ENCODE assay signal across 14 cellular contexts in genomic region chr1:91889717-91890459, GRCh38. TPM values are rescaled to one million over a fixed set of nuclear protein-coding genes. Genes with fewer than 3 reads are reported as not detected.
DNase-seq lines count a peak whose midpoint lies in the region; ATAC-seq and TF ChIP-seq lines count a peak whose summit lies in the region.
"Had no signal": no experiment of that assay in that cellular context is flagged by ENCODE, and none has a peak within 500 bp of the region (broad histone marks: within the 10 kb centered on the region; RNA-seq: fewer than 3 reads in every experiment).

No MANE protein-coding gene starts in this region.

- H3K79me2 ChIP-seq in GM23338 (replicated peaks; ENCODE audit: insufficient read depth) (no peaks in the 10 kb centered on the region), PC-9 (ENCODE audit: low read depth) (peaks cover 4% of the 10 kb centered on the region; the same call in 1 of the 2 replicates)

- H3K9me3 Mint-ChIP-seq in GM23338: no peaks in the 10 kb centered on the region
- H3K9me3 Mint-ChIP-seq: stimulated activated memory B cell treated with anti-CD40 and anti-IgM and Interleukin-4, amounts not matched to agents 10 μg/mL and 1 μg/mL and 100 μg/mL, for 72 hours had no signal

- peak overlapping the region; percentile 59 for H2AFZ ChIP-seq in GM23338
- no peak overlapping the region for H2AFZ ChIP-seq in PC-9

- DNase-seq in GM23338 (ENCODE audit: low spot score) (no peak), PC-9 (peak; percentile 19 to 93), prostate gland (ENCODE audit: low spot score) (peak; percentile 46), OCI-M1 (lab: John Stamatoyannopoulos, UW) (no peak), GM10248 (ENCODE audit: extremely low spot score) (no peak), AG20443 (ENCODE audit: low spot score) (no peak)
- DNase-seq: activated CD8-positive, alpha-beta memory T cell treated with anti-CD3 and anti-CD28 coated beads, Interleukin-2, amount 10 ng/mL, durations not matched to agents 7 days and 5 days; DMS79; endodermal cell; NCI-H146; T1000 had no signal

- CTCF ChIA-PET in PC-9 (lab: Charles Lee): interaction anchor here (0.6 kb wide), 1 partner anchor 371 kb away, joined by 6 read pairs; no protein-coding TSS in a partner anchor
- CTCF ChIA-PET in GM10248 (lab: Yijun Ruan, JAX): interaction anchor here (0.9 to 1.2 kb wide), 5 partner anchors 9 to 389 kb away, joined by 3 to 5 read pairs (median 3); partner anchors contain the start of gene CDC7

- no peaks in the 10 kb centered on the region for H3K9me2 ChIP-seq in GM23338 (ENCODE audit: insufficient read depth)
- no peaks in the 10 kb centered on the region for H3K9me2 ChIP-seq in PC-9 (ENCODE audit: insufficient read depth)

- H3K27ac Mint-ChIP-seq in GM23338: no peak overlapping the region; the same call in 1 of the 2 replicates
- H3K27ac Mint-ChIP-seq: activated CD8-positive, alpha-beta memory T cell treated with anti-CD3 and anti-CD28 coated beads, Interleukin-2, amount 10 ng/mL, durations not matched to agents 7 days and 5 days; endodermal cell; stimulated activated memory B cell treated with anti-CD40 and anti-IgM and Interleukin-4, amounts not matched to agents 10 μg/mL and 1 μg/mL and 100 μg/mL, for 72 hours had no signal

- H3K4me3 ChIP-seq in GM23338 (no peak overlapping the region), PC-9 (no peak overlapping the region), esophagus (ENCODE audit: low read depth in 1 of 2, low read length in 2 of 2) (no peak overlapping the region), prostate gland (no peak overlapping the region)

- no peak for TF ChIP-seq POLR2A in prostate gland (IDR thresholded peaks at IDR 0.05)

- intact Hi-C loops in PC-9 (cut with micrococcal nuclease; ENCODE audit: unreplicated experiment) (loop anchor here (1.0 to 10.0 kb wide), 6 partner anchors 27 to 945 kb away; partner anchors contain the start of gene RPL5), prostate gland (cut with DNase I) (loop anchor here (5.0 kb wide), 2 partner anchors 58 to 163 kb away; no protein-coding TSS in a partner anchor)

- H3K9me3 ChIP-seq in PC-9 (ENCODE audit: insufficient read depth, low read depth) (no peaks in the 10 kb centered on the region), esophagus (ENCODE audit: control insufficient read depth in 2 of 2, insufficient read depth in 1 of 2, low read depth in 1 of 2, low read length in 1 of 2) (no peaks in the 10 kb centered on the region), prostate gland (no peaks in the 10 kb centered on the region)

- peaks cover 21% of the 10 kb centered on the region for H3K27me3 Mint-ChIP-seq in GM23338 (ENCODE audit: insufficient read depth, low read depth, poor library complexity)

- H3K27ac ChIP-seq in GM23338 (ENCODE audit: low read depth): no peak overlapping the region
- H3K27ac ChIP-seq in PC-9: peak overlapping the region; percentile 21; the same call in 1 of the 2 replicates
- peak overlapping the region; percentile 6 to 74 for H3K27ac ChIP-seq in esophagus (ENCODE audit: low read depth in 2 of 2, low read length in 1 of 2)
- no peak overlapping the region for H3K27ac ChIP-seq in prostate gland

- no peak for ATAC-seq in GM23338
- ATAC-seq: activated CD8-positive, alpha-beta memory T cell treated with anti-CD3 and anti-CD28 coated beads, Interleukin-2, amount 10 ng/mL, durations not matched to agents 7 days and 5 days; stimulated activated memory B cell treated with anti-CD40 and anti-IgM and Interleukin-4, amounts not matched to agents 10 μg/mL and 1 μg/mL and 100 μg/mL, for 72 hours had no signal

- H3K4me2 ChIP-seq in GM23338: no peak overlapping the region
- peak overlapping the region; percentile 41 for H3K4me2 ChIP-seq in PC-9

- whole genome bisulfite sequencing in esophagus, 2 donors: 58 to 63% methylated on average over 4 to 5 of the region's 5 CpGs
- WGBS in prostate gland: 62% methylated on average over 5 of the region's 5 CpGs

- no peaks in the 10 kb centered on the region; the same call in 2 of the 3 replicates for H3K36me3 Mint-ChIP-seq in GM23338 (ENCODE audit: low read depth)
- H3K36me3 Mint-ChIP-seq: activated CD8-positive, alpha-beta memory T cell treated with anti-CD3 and anti-CD28 coated beads, Interleukin-2, amount 10 ng/mL, durations not matched to agents 7 days and 5 days; stimulated activated memory B cell treated with anti-CD40 and anti-IgM and Interleukin-4, amounts not matched to agents 10 μg/mL and 1 μg/mL and 100 μg/mL, for 72 hours had no signal

- H3K27me3 ChIP-seq in GM23338 (ENCODE audit: insufficient read depth) (peaks cover 26% of the 10 kb centered on the region), PC-9 (ENCODE audit: insufficient read depth, low read depth) (no peaks in the 10 kb centered on the region), esophagus (ENCODE audit: control insufficient read depth in 1 of 2, insufficient read depth in 2 of 2, low read length in 2 of 2) (no peaks in the 10 kb centered on the region), prostate gland (replicated peaks; ENCODE audit: insufficient read depth) (no peaks in the 10 kb centered on the region)

- BruUV-seq in PC-9 (replicated peaks; lab: Mats Ljungman, UMichigan): no TSS peak

- no peaks in the 10 kb centered on the region for H3F3A ChIP-seq in GM23338 (replicated peaks; ENCODE audit: low read depth)
- peaks cover 32% of the 10 kb centered on the region for H3F3A ChIP-seq in PC-9 (ENCODE audit: insufficient read depth, low read depth)

- H3K36me3 ChIP-seq in GM23338 (ENCODE audit: insufficient read depth) (no peaks in the 10 kb centered on the region), PC-9 (ENCODE audit: low read depth) (no peaks in the 10 kb centered on the region), esophagus (ENCODE audit: control insufficient read depth in 2 of 2, insufficient read depth in 2 of 2, low read length in 1 of 2) (no peaks in the 10 kb centered on the region), prostate gland (no peaks in the 10 kb centered on the region)

- H3K4me1 Mint-ChIP-seq in GM23338: peaks cover 17% of the 10 kb centered on the region

- H3K4me1 ChIP-seq in GM23338 (ENCODE audit: insufficient read depth) (no peaks in the 10 kb centered on the region), PC-9 (replicated peaks; ENCODE audit: insufficient read depth) (peaks cover 34% of the 10 kb centered on the region), esophagus (ENCODE audit: control insufficient read depth in 2 of 2, insufficient read depth in 2 of 2, low read length in 1 of 2) (peaks cover 0 to 3% of the 10 kb centered on the region in 2 donors), prostate gland (replicated peaks) (no peaks in the 10 kb centered on the region)

- H3K4me3 Mint-ChIP-seq in GM23338: no peak overlapping the region
- H3K4me3 Mint-ChIP-seq: activated CD8-positive, alpha-beta memory T cell treated with anti-CD3 and anti-CD28 coated beads, Interleukin-2, amount 10 ng/mL, durations not matched to agents 7 days and 5 days; endodermal cell; stimulated activated memory B cell treated with anti-CD40 and anti-IgM and Interleukin-4, amounts not matched to agents 10 μg/mL and 1 μg/mL and 100 μg/mL, for 72 hours had no signal

- POLR2A ChIA-PET in PC-9 (lab: Charles Lee; ENCODE audit: unreplicated experiment) (interaction anchor here (0.6 kb wide), 1 partner anchor 86 kb away, joined by 9 read pairs; no protein-coding TSS in a partner anchor), GM10248 (lab: Yijun Ruan, JAX) (no interaction called here)

- TF ChIP-seq CTCF in GM23338 (conservative IDR thresholded peaks at IDR 0.05; ENCODE audit: low read depth in 2 of 2) (no peak), PC-9 (conservative IDR thresholded peaks at IDR 0.05) (peak; percentile 32; the same call in 1 of the 2 replicates), prostate gland (IDR thresholded peaks at IDR 0.05) (peak in 1 of 4 experiments; percentile 14), GM10248 (IDR thresholded peaks at IDR 0.05; ENCODE audit: control extremely low read depth, extremely low read depth, low read depth, missing control alignments) (no peak)

- H4K20me1 ChIP-seq in GM23338 (replicated peaks; ENCODE audit: insufficient read depth) (no peaks in the 10 kb centered on the region), PC-9 (ENCODE audit: insufficient read depth) (no peaks in the 10 kb centered on the region)

TF ChIP-seq in GM23338, 12 proteins besides CTCF, POLR2A, EP300 and RAD21 (continues in another document):
- TF ChIP-seq JUNB (IDR thresholded peaks at IDR 0.05; ENCODE audit: unreplicated experiment) (no peak), ZNF331 (CRISPR knock-in tag; IDR thresholded peaks at IDR 0.05; ENCODE audit: low read depth) (no peak), REST (IDR thresholded peaks at IDR 0.05; ENCODE audit: unreplicated experiment) (no peak)

RNA-seq across cellular contexts. Expression of gene TGFBR3, which starts 3.9 kb away (rescaled TPM):
- 2.1 and 2.9 TPM in 2 replicates for total RNA-seq in GM23338 (2014; rRNA removed; shearing (Covaris generic))
- polyA plus RNA-seq in GM23338 (2016; fragmentation: Nextera tagmentation; extraction: Ambion mirVana): 1.2 and 1.7 TPM in 2 replicates
- 1.6 and 2.5 TPM in 2 replicates for total RNA-seq in PC-9 (2021)
- 10 to 100 TPM in 1 of 2 donors, 1 to 10 TPM in 1; 3.8 to 10.5 TPM for polyA plus RNA-seq in esophagus
- total RNA-seq in prostate gland: 10 to 100 TPM; 26.4 to 51.7 TPM

RNA-seq across cellular contexts. Expression of gene BRDT, which starts 59.3 kb away (rescaled TPM):
- total RNA-seq in GM23338 (2014; rRNA removed; shearing (Covaris generic)): 0.19 and 0.80 TPM in 2 replicates
- polyA plus RNA-seq in GM23338 (2016; fragmentation: Nextera tagmentation; extraction: Ambion mirVana) (0.12 and 0.58 TPM in 2 replicates), esophagus (not detected)
- total RNA-seq in PC-9 (2021) (not detected in 2 replicates), prostate gland (10 to 100 TPM in 1 of 2 donors, not detected in 1; 16.2 TPM)
- total RNA-seq: activated CD8-positive, alpha-beta memory T cell treated with anti-CD3 and anti-CD28 coated beads, Interleukin-2, amount 10 ng/mL, durations not matched to agents 7 days and 5 days had no signal
- polyA plus RNA-seq: adipose tissue had no signal

Comparison
In these comparisons a context has a peak if more than half of its experiments do, and no peak if none do; other contexts are left out.
1. DNase-seq: peak in PC-9 (2 of 2) and prostate gland (single experiment); none in GM23338 (single experiment), OCI-M1 (single experiment), GM10248 (single experiment) and AG20443 (single experiment).
2. H3K27ac ChIP-seq: peak in PC-9 (single experiment) and esophagus (2 of 2); none in GM23338 (single experiment) and prostate gland (0 of 2).